13 cellular contexts compared by ENCODE assay signal in genomic region chr9:135604437-135605237, GRCh38. TPM values are rescaled to one million over a fixed set of nuclear protein-coding genes. Genes with fewer than 3 reads are reported as not detected.
A peak's percentile ranks its signal among the peaks of the same experiment; 100 is the strongest.
DNase-seq lines count a peak whose midpoint lies in the region; ATAC-seq and TF ChIP-seq lines count a peak whose summit lies in the region.
"Had no signal": no experiment of that assay in that cellular context is flagged by ENCODE, and none has a peak within 500 bp of the region (broad histone marks: within the 10 kb centered on the region; RNA-seq: fewer than 3 reads in every experiment).

No MANE protein-coding gene starts in this region.

- intact Hi-C loops in IMR-90 (cut with micrococcal nuclease), result loop anchor here (1.0 to 10.0 kb wide), 4 partner anchors 190 to 663 kb away; no protein-coding TSS in a partner anchor
- intact Hi-C loops in sciatic nerve (cut with DNase I), result no loop called here

- no peak overlapping the region for H4K8ac ChIP-seq in IMR-90 (ENCODE audit: low read depth in 2 of 2, low read length in 2 of 2)

- H3K4me2 ChIP-seq in SK-N-SH (no peak overlapping the region), IMR-90 (ENCODE audit: low read depth, low read length) (no peak overlapping the region)
- H3K4me2 ChIP-seq: KMS-11 had no signal

- no peak for TF ChIP-seq CTCF in SK-N-SH (IDR thresholded peaks at IDR 0.05)
- no peak for TF ChIP-seq CTCF in IMR-90 (conservative IDR thresholded peaks at IDR 0.05; ENCODE audit: low read depth, low read length)
- TF ChIP-seq CTCF in right atrium auricular region (IDR thresholded peaks at IDR 0.05), result no peak

- H2AK5ac ChIP-seq in IMR-90 (ENCODE audit: low read depth, low read length), result no peak overlapping the region

- H3K36me3 ChIP-seq in SK-N-SH (replicated peaks in 1 of 2; ENCODE audit: control insufficient read depth in 1 of 2, insufficient read depth in 2 of 2, low read length in 1 of 2) (no peaks in the 10 kb centered on the region), IMR-90 (ENCODE audit: control insufficient read depth, insufficient read depth, low read length) (no peaks in the 10 kb centered on the region), right atrium auricular region (no peaks in the 10 kb centered on the region)

- BruUV-seq in IMR-90 (replicated peaks; lab: Mats Ljungman, UMichigan), result no TSS peak

- no peak overlapping the region for H2BK20ac ChIP-seq in IMR-90 (ENCODE audit: low read depth, low read length)

- no peak overlapping the region for H2BK5ac ChIP-seq in IMR-90 (ENCODE audit: low read depth, low read length, poor library complexity, severe bottlenecking)

- H3K79me2 ChIP-seq in SK-N-SH (ENCODE audit: insufficient read depth), result no peaks in the 10 kb centered on the region

- H4K20me1 ChIP-seq in SK-N-SH (ENCODE audit: insufficient read depth) (no peaks in the 10 kb centered on the region), IMR-90 (ENCODE audit: insufficient read depth, low read length) (no peaks in the 10 kb centered on the region)

- no peak overlapping the region for H3K23ac ChIP-seq in IMR-90 (ENCODE audit: low read depth, low read length)

- H3K27ac ChIP-seq in SK-N-SH (ENCODE audit: low read depth in 2 of 2, low read length in 1 of 2), result no peak overlapping the region
- no peak overlapping the region for H3K27ac ChIP-seq in IMR-90 (ENCODE audit: insufficient read depth, low read length)
- H3K27ac ChIP-seq in right atrium auricular region, result no peak overlapping the region
- H3K27ac ChIP-seq: KMS-11 had no signal

- H3K4me3 ChIP-seq in SK-N-SH (ENCODE audit: low read depth in 2 of 2, low read length in 1 of 2) (no peak overlapping the region), IMR-90 (ENCODE audit: insufficient read depth, low read depth, low read length) (no peak overlapping the region), right atrium auricular region (no peak overlapping the region)

- no peak overlapping the region for H3K14ac ChIP-seq in IMR-90 (replicated peaks; ENCODE audit: low read depth, low read length)

- H3K9me3 ChIP-seq in SK-N-SH, result no peaks in the 10 kb centered on the region
- H3K9me3 ChIP-seq in IMR-90 (ENCODE audit: control insufficient read depth, insufficient read depth, low read length), result no peaks in the 10 kb centered on the region
- H3K9me3 ChIP-seq in right atrium auricular region, result no peaks in the 10 kb centered on the region

- in situ Hi-C loops in IMR-90 (cut with MboI; ENCODE audit: low sequenced_read_pairs), result loop anchor here (25.0 kb wide), 1 partner anchor 333 kb away; no protein-coding TSS in a partner anchor

- H3K9me1 ChIP-seq in IMR-90 (ENCODE audit: insufficient read depth, low read length), result no peaks in the 10 kb centered on the region

- H4K5ac ChIP-seq in IMR-90 (ENCODE audit: low read depth, low read length), result no peak overlapping the region

- H4K91ac ChIP-seq in IMR-90 (ENCODE audit: insufficient read depth, low read depth, low read length), result no peak overlapping the region

- H2BK15ac ChIP-seq in IMR-90 (ENCODE audit: low read depth, low read length), result no peak overlapping the region

- TF ChIP-seq RAD21 in SK-N-SH (IDR thresholded peaks at IDR 0.05; ENCODE audit: low read length), result no peak
- TF ChIP-seq RAD21 in IMR-90 (IDR thresholded peaks at IDR 0.05; ENCODE audit: low read length), result no peak

- H3K4me1 ChIP-seq in SK-N-SH (ENCODE audit: control insufficient read depth in 1 of 2, insufficient read depth in 2 of 2, low read depth in 1 of 2, low read length in 1 of 2), result peaks cover 0 to 9% of the 10 kb centered on the region in 2 experiments; a peak in 1 of 4 replicates
- H3K4me1 ChIP-seq in IMR-90 (ENCODE audit: control insufficient read depth, insufficient read depth, low read length), result no peaks in the 10 kb centered on the region
- H3K4me1 ChIP-seq in right atrium auricular region, result no peaks in the 10 kb centered on the region

- no peaks in the 10 kb centered on the region for H3F3A ChIP-seq in SK-N-SH (replicated peaks; ENCODE audit: insufficient read depth)

- DNase-seq in SK-N-SH (peak; percentile 18), IMR-90 (no peak), right atrium auricular region (ENCODE audit: low spot score) (peak; percentile 9), sciatic nerve (ENCODE audit: low spot score) (peak; percentile 47), T-helper 9 cell (no peak), EL (no peak)
- DNase-seq: NCI-H1417 treated with DMSO at 0.1 percent for 48 hours, SHP77 treated with DMSO at 0.1 percent for 48 hours had no signal

- TF ChIP-seq EP300 in SK-N-SH (IDR thresholded peaks at IDR 0.05; ENCODE audit: borderline replicate concordance in 1 of 2, low read depth in 1 of 2, low read length in 1 of 2), result no peak

- H3K9me2 ChIP-seq in SK-N-SH, result no peaks in the 10 kb centered on the region

- H2BK120ac ChIP-seq in IMR-90 (ENCODE audit: low read depth, low read length), result no peak overlapping the region

- no peak for TF ChIP-seq POLR2A in IMR-90 (IDR thresholded peaks at IDR 0.05; ENCODE audit: low read depth, low read length)

- no peak overlapping the region for H3K9ac ChIP-seq in SK-N-SH
- no peak overlapping the region for H3K9ac ChIP-seq in IMR-90 (ENCODE audit: low read depth, low read length)
- H3K9ac ChIP-seq: KMS-11 had no signal

- no peaks in the 10 kb centered on the region for H3K27me3 ChIP-seq in SK-N-SH (ENCODE audit: insufficient read depth)
- no peaks in the 10 kb centered on the region; the same call in 1 of the 2 replicates for H3K27me3 ChIP-seq in IMR-90 (ENCODE audit: control insufficient read depth, insufficient read depth, low read length)
- no peaks in the 10 kb centered on the region for H3K27me3 ChIP-seq in right atrium auricular region

- no peak overlapping the region for H2AK9ac ChIP-seq in IMR-90 (replicated peaks; ENCODE audit: low read depth, low read length, poor library complexity)

- no peak for ATAC-seq in SK-N-SH treated with all-trans-retinoic acid at 6 μM for 48 hours
- no peak for ATAC-seq in IMR-90 (ENCODE audit: low read depth)
- ATAC-seq in sciatic nerve, result no peak
- ATAC-seq in HG03196 (IDR thresholded peaks at IDR 0.05; ENCODE audit: unreplicated experiment), result no peak

- H2AFZ ChIP-seq in SK-N-SH (ENCODE audit: low read depth) (no peak overlapping the region), IMR-90 (replicated peaks; ENCODE audit: low read length, poor library complexity) (peak overlapping the region; percentile 73)

- POLR2A ChIA-PET in SK-N-SH (lab: Yijun Ruan, JAX) (no interaction called here), IMR-90 (lab: Charles Lee; ENCODE audit: unreplicated experiment) (no interaction called here)

- H3K4ac ChIP-seq in IMR-90 (ENCODE audit: low read depth, low read length), result no peak overlapping the region

- dilution Hi-C loops in IMR-90 (cut with HindIII; ENCODE audit: low sequenced_read_pairs, unreplicated experiment), result no loop called here

- H3K18ac ChIP-seq in IMR-90 (ENCODE audit: low read depth, low read length), result no peak overlapping the region

- no peak overlapping the region for H3K56ac ChIP-seq in IMR-90 (ENCODE audit: extremely low read depth, insufficient read depth, low read length)

- H3K79me1 ChIP-seq in IMR-90 (ENCODE audit: low read depth in 1 of 2, low read length in 2 of 2), result no peaks in the 10 kb centered on the region

- WGBS in SK-N-SH (ENCODE audit: low lambda C conversion rate), result 67% methylated on average over 18 of the region's 31 CpGs
- WGBS in IMR-90 (ENCODE audit: extremely low coverage in 2 of 2, insufficient read length in 1 of 2), 2 experiments, result 59% methylated on average over 8 of the region's 31 CpGs; no CpG with 5 or more reads in 1 of the 2 experiments

- CTCF ChIA-PET in SK-N-SH (lab: Yijun Ruan, JAX) (interaction anchor here (0.7 to 3.8 kb wide), 7 partner anchors 9 to 518 kb away, joined by 3 to 44 read pairs (median 9); a partner anchor contains a TSS), IMR-90 (lab: Yijun Ruan, JAX) (interaction anchor here (0.7 kb wide), 1 partner anchor 82 kb away, joined by 3 read pairs; no protein-coding TSS in a partner anchor)

TF ChIP-seq in SK-N-SH treated with all-trans-retinoic acid at 6 μM for 48 hours, 23 proteins besides CTCF, POLR2A, EP300 and RAD21:
- TF ChIP-seq BACH2 (CRISPR knock-in tag; IDR thresholded peaks at IDR 0.05; ENCODE audit: borderline replicate concordance), result no peak
TF ChIP-seq in SK-N-SH treated with all-trans-retinoic acid at 6 μM for 48 hours: peak in this region for 0.

TF ChIP-seq in IMR-90, 13 proteins besides CTCF, POLR2A, EP300 and RAD21 (continues in another document):
- no peak for TF ChIP-seq BHLHE40 (IDR thresholded peaks at IDR 0.05; ENCODE audit: low read depth, low read length)

RNA-seq across cellular contexts. Expression of gene GLT6D1, which starts 34.7 kb away (rescaled TPM):
- polyA plus RNA-seq in SK-N-SH (2012; rRNA removed) (not detected in 2 replicates), IMR-90 (2012; rRNA removed) (not detected in 2 replicates)
- polyA plus RNA-seq in SK-N-SH (2012; cell fraction: cytosol; rRNA removed), result not detected in 2 replicates
- not detected in 2 replicates for polyA plus RNA-seq in SK-N-SH (2012; cell fraction: nucleus; rRNA removed)
- total RNA-seq in IMR-90 (2012; rRNA removed) (not detected in 2 replicates), right atrium auricular region (not detected), sciatic nerve (not detected)
- polyA plus RNA-seq in IMR-90 (2012; cell fraction: cytosol; rRNA removed), result not detected in 2 replicates
- not detected in 2 replicates for polyA plus RNA-seq in IMR-90 (2012; cell fraction: nucleus; rRNA removed; ENCODE audit: low replicate concordance)
- total RNA-seq: CD8-positive, alpha-beta memory T cell; kidney epithelial cell had no signal
- polyA plus RNA-seq: CD8-positive, alpha-beta memory T cell had no signal

RNA-seq across cellular contexts. Expression of gene PAEP, which starts 43.1 kb away (rescaled TPM):
- polyA plus RNA-seq in SK-N-SH (2012; rRNA removed) (0.08 TPM in 1 of 2 replicates, not detected in the other), IMR-90 (2012; rRNA removed) (not detected in 2 replicates)
- not detected in 2 replicates for polyA plus RNA-seq in SK-N-SH (2012; cell fraction: cytosol; rRNA removed)
- 0.06 TPM in 1 of 2 replicates, not detected in the other for polyA plus RNA-seq in SK-N-SH (2012; cell fraction: nucleus; rRNA removed)
- total RNA-seq in IMR-90 (2012; rRNA removed) (not detected in 2 replicates), right atrium auricular region (not detected), sciatic nerve (not detected)
- not detected in 2 replicates for polyA plus RNA-seq in IMR-90 (2012; cell fraction: cytosol; rRNA removed)
- not detected in 2 replicates for polyA plus RNA-seq in IMR-90 (2012; cell fraction: nucleus; rRNA removed; ENCODE audit: low replicate concordance)
- total RNA-seq: CD8-positive, alpha-beta memory T cell; kidney epithelial cell had no signal
- polyA plus RNA-seq: CD8-positive, alpha-beta memory T cell had no signal

RNA-seq across cellular contexts. Expression of gene LCN9, which starts 58.5 kb away (rescaled TPM):
- polyA plus RNA-seq in SK-N-SH (2012; rRNA removed), result not detected in 2 replicates
- not detected in 2 replicates for polyA plus RNA-seq in SK-N-SH (2012; cell fraction: cytosol; rRNA removed)
- not detected in 2 replicates for polyA plus RNA-seq in SK-N-SH (2012; cell fraction: nucleus; rRNA removed)
- total RNA-seq in IMR-90 (2012; rRNA removed), result not detected in 2 replicates
- not detected in 2 replicates for polyA plus RNA-seq in IMR-90 (2012; rRNA removed)
- not detected in 2 replicates for polyA plus RNA-seq in IMR-90 (2012; cell fraction: cytosol; rRNA removed)
- polyA plus RNA-seq in IMR-90 (2012; cell fraction: nucleus; rRNA removed; ENCODE audit: low replicate concordance), result not detected in 2 replicates
- total RNA-seq in right atrium auricular region, result not detected
- total RNA-seq in sciatic nerve, result not detected
- total RNA-seq: CD8-positive, alpha-beta memory T cell; kidney epithelial cell had no signal
- polyA plus RNA-seq: CD8-positive, alpha-beta memory T cell had no signal

RNA-seq across cellular contexts. Expression of gene OBP2A, which starts 58.7 kb away (rescaled TPM):
- not detected in 2 replicates for polyA plus RNA-seq in SK-N-SH (2012; rRNA removed)
- polyA plus RNA-seq in SK-N-SH (2012; cell fraction: cytosol; rRNA removed), result not detected in 2 replicates
- polyA plus RNA-seq in SK-N-SH (2012; cell fraction: nucleus; rRNA removed), result not detected in 2 replicates
- not detected in 2 replicates for total RNA-seq in IMR-90 (2012; rRNA removed)
- not detected in 2 replicates for polyA plus RNA-seq in IMR-90 (2012; rRNA removed)
- not detected in 2 replicates for polyA plus RNA-seq in IMR-90 (2012; cell fraction: cytosol; rRNA removed)
- polyA plus RNA-seq in IMR-90 (2012; cell fraction: nucleus; rRNA removed; ENCODE audit: low replicate concordance), result not detected in 2 replicates
- total RNA-seq in right atrium auricular region, result not detected
- not detected for total RNA-seq in sciatic nerve
- total RNA-seq: CD8-positive, alpha-beta memory T cell; kidney epithelial cell had no signal
- polyA plus RNA-seq: CD8-positive, alpha-beta memory T cell had no signal

Comparison
In these comparisons a context has a peak if more than half of its experiments do, and no peak if none do; other contexts are left out.
1. DNase-seq: peak in SK-N-SH (single experiment), right atrium auricular region (single experiment) and sciatic nerve (single experiment); none in IMR-90 (single experiment), T-helper 9 cell (single experiment) and EL (single experiment).